Comparison of ENCODE assay signal across 19 cellular contexts in genomic region chr3:59660852-59661624, GRCh38.
DNase-seq lines count a peak whose midpoint lies in the region; ATAC-seq, FAIRE-seq and TF ChIP-seq lines count a peak whose summit lies in the region.
"Had no signal": no experiment of that assay in that cellular context is flagged by ENCODE, and none has a peak within 500 bp of the region (broad histone marks: within the 10 kb centered on the region; RNA-seq: fewer than 3 reads in every experiment).

No MANE protein-coding gene starts in this region.

- WGBS in mammary epithelial cell (ENCODE audit: low coverage, missing lambda C conversion rate) = 55% methylated on average over 6 of the region's 9 CpGs

- no peak for FAIRE-seq in kidney (lab: Jason Lieb, UNC)
- FAIRE-seq: frontal cortex, HTR-8/SVneo had no signal

- CTCF ChIA-PET in MCF 10A (lab: Yijun Ruan, JAX) (no interaction called here), mammary epithelial cell (lab: Charles Lee; ENCODE audit: low non-redundant PET) (no interaction called here)

- intact Hi-C loops in MCF 10A (cut with micrococcal nuclease) = no loop called here
- intact Hi-C loops in mammary epithelial cell (cut with micrococcal nuclease) = no loop called here
- intact Hi-C loops in upper lobe of right lung (cut with DNase I) = no loop called here
- intact Hi-C loops in kidney (cut with DNase I) = no loop called here

- H3K4me1 Mint-ChIP-seq in MCF 10A (ENCODE audit: insufficient read depth, unreplicated experiment) = peaks cover 37% of the 10 kb centered on the region
- no peaks in the 10 kb centered on the region for H3K4me1 Mint-ChIP-seq in effector memory CD8-positive, alpha-beta T cell (ENCODE audit: low read depth in 2 of 2)
- no peaks in the 10 kb centered on the region for H3K4me1 Mint-ChIP-seq in natural killer cell treated with Interleukin-12 subunit alpha and Interleukin-12 subunit beta and Interleukin-15 and Interleukin-18, amount 100 ng/mL, for 72 hours (ENCODE audit: low read depth in 2 of 2)
- H3K4me1 Mint-ChIP-seq: activated naive CD4-positive, alpha-beta T cell treated with anti-CD3 and anti-CD28 coated beads, Interleukin-2, amount 50 U/mL, for 24 hours; CD4-positive, alpha-beta memory T cell had no signal

- H3K36me3 Mint-ChIP-seq in MCF 10A (ENCODE audit: insufficient read depth, unreplicated experiment) = peaks cover 6% of the 10 kb centered on the region
- H3K36me3 Mint-ChIP-seq in effector memory CD8-positive, alpha-beta T cell (ENCODE audit: insufficient read depth) = no peaks in the 10 kb centered on the region
- no peaks in the 10 kb centered on the region for H3K36me3 Mint-ChIP-seq in natural killer cell treated with Interleukin-12 subunit alpha and Interleukin-12 subunit beta and Interleukin-15 and Interleukin-18, amount 100 ng/mL, for 72 hours
- H3K36me3 Mint-ChIP-seq: CD4-positive, alpha-beta memory T cell had no signal

- H3K9me3 ChIP-seq in mammary epithelial cell (replicated peaks; ENCODE audit: insufficient read depth, low read length) = no peaks in the 10 kb centered on the region
- no peaks in the 10 kb centered on the region for H3K9me3 ChIP-seq in upper lobe of right lung
- no peaks in the 10 kb centered on the region for H3K9me3 ChIP-seq in kidney (ENCODE audit: control insufficient read depth in 1 of 2, low read length in 2 of 2)
- H3K9me3 ChIP-seq: MG63 had no signal

- H3K27me3 ChIP-seq in mammary epithelial cell (ENCODE audit: insufficient read depth, low read length) = no peaks in the 10 kb centered on the region
- no peaks in the 10 kb centered on the region for H3K27me3 ChIP-seq in upper lobe of right lung
- H3K27me3 ChIP-seq: MG63 had no signal

- H3K36me3 ChIP-seq in mammary epithelial cell (ENCODE audit: insufficient read depth, low read length) (no peaks in the 10 kb centered on the region), upper lobe of right lung (no peaks in the 10 kb centered on the region), kidney (ENCODE audit: control insufficient read depth in 1 of 2, insufficient read depth in 2 of 2, low read length in 2 of 2) (no peaks in the 10 kb centered on the region)
- H3K36me3 ChIP-seq: MG63 had no signal

- no peaks in the 10 kb centered on the region for H3K27me3 Mint-ChIP-seq in MCF 10A (ENCODE audit: insufficient read depth, unreplicated experiment)
- peaks cover 8% of the 10 kb centered on the region in 2 donors for H3K27me3 Mint-ChIP-seq in effector memory CD8-positive, alpha-beta T cell
- H3K27me3 Mint-ChIP-seq in natural killer cell treated with Interleukin-12 subunit alpha and Interleukin-12 subunit beta and Interleukin-15 and Interleukin-18, amount 100 ng/mL, for 72 hours = no peaks in the 10 kb centered on the region
- H3K27me3 Mint-ChIP-seq: activated naive CD4-positive, alpha-beta T cell treated with anti-CD3 and anti-CD28 coated beads, Interleukin-2, amount 50 U/mL, for 24 hours had no signal

- dilution Hi-C loops in mammary epithelial cell (cut with HindIII; ENCODE audit: low sequenced_read_pairs) = no loop called here

- H3K4me3 Mint-ChIP-seq in MCF 10A (ENCODE audit: unreplicated experiment) = no peak overlapping the region
- H3K4me3 Mint-ChIP-seq in effector memory CD8-positive, alpha-beta T cell = no peak overlapping the region
- H3K4me3 Mint-ChIP-seq in natural killer cell treated with Interleukin-12 subunit alpha and Interleukin-12 subunit beta and Interleukin-15 and Interleukin-18, amount 100 ng/mL, for 72 hours = no peak overlapping the region
- H3K4me3 Mint-ChIP-seq: activated naive CD4-positive, alpha-beta T cell treated with anti-CD3 and anti-CD28 coated beads, Interleukin-2, amount 50 U/mL, for 24 hours; CD4-positive, alpha-beta memory T cell had no signal

- H3K9ac ChIP-seq in mammary epithelial cell (ENCODE audit: insufficient read depth, low read length) (no peak overlapping the region), kidney (ENCODE audit: low read length in 2 of 2) (no peak overlapping the region)

- BruUV-seq in MCF 10A (replicated peaks; lab: Mats Ljungman, UMichigan) = no TSS peak
- BruUV-seq in mammary epithelial cell (replicated peaks; lab: Mats Ljungman, UMichigan) = no TSS peak

- H4K20me1 ChIP-seq in mammary epithelial cell (ENCODE audit: insufficient read depth, low read length) = no peaks in the 10 kb centered on the region

- H3K4me1 ChIP-seq in mammary epithelial cell (ENCODE audit: insufficient read depth, low read length) (peaks cover 6% of the 10 kb centered on the region), upper lobe of right lung (peaks cover 20% of the 10 kb centered on the region), kidney (ENCODE audit: control insufficient read depth in 1 of 2, insufficient read depth in 1 of 2, low read depth in 1 of 2, low read length in 2 of 2) (no peaks in the 10 kb centered on the region)

- no peak overlapping the region for H3K4me2 ChIP-seq in mammary epithelial cell (ENCODE audit: insufficient read depth, low read depth, low read length)

- no peaks in the 10 kb centered on the region for H3K79me2 ChIP-seq in mammary epithelial cell (ENCODE audit: insufficient read depth, low read length)

- TF ChIP-seq CTCF in MCF 10A (IDR thresholded peaks at IDR 0.05; ENCODE audit: unreplicated experiment) (no peak), mammary epithelial cell (conservative IDR thresholded peaks at IDR 0.05 in 1 of 2, IDR thresholded peaks at IDR 0.05 in 1 of 2; ENCODE audit: extremely low read depth in 1 of 2, insufficient read depth in 1 of 2, low read depth in 1 of 2, low read length in 2 of 2) (no peak), upper lobe of right lung (IDR thresholded peaks at IDR 0.05) (no peak), kidney (IDR thresholded peaks at IDR 0.05; ENCODE audit: borderline replicate concordance, extremely low read depth, insufficient read depth) (no peak)

- H3K27ac Mint-ChIP-seq in MCF 10A (ENCODE audit: low read depth, unreplicated experiment) = peak overlapping the region; percentile 20
- H3K27ac Mint-ChIP-seq in effector memory CD8-positive, alpha-beta T cell = no peak overlapping the region
- no peak overlapping the region for H3K27ac Mint-ChIP-seq in natural killer cell treated with Interleukin-12 subunit alpha and Interleukin-12 subunit beta and Interleukin-15 and Interleukin-18, amount 100 ng/mL, for 72 hours
- H3K27ac Mint-ChIP-seq: activated naive CD4-positive, alpha-beta T cell treated with anti-CD3 and anti-CD28 coated beads, Interleukin-2, amount 50 U/mL, for 24 hours; CD4-positive, alpha-beta memory T cell had no signal

- no peaks in the 10 kb centered on the region for H3K9me3 Mint-ChIP-seq in MCF 10A (ENCODE audit: unreplicated experiment)
- no peaks in the 10 kb centered on the region for H3K9me3 Mint-ChIP-seq in effector memory CD8-positive, alpha-beta T cell
- H3K9me3 Mint-ChIP-seq in natural killer cell treated with Interleukin-12 subunit alpha and Interleukin-12 subunit beta and Interleukin-15 and Interleukin-18, amount 100 ng/mL, for 72 hours = no peaks in the 10 kb centered on the region
- H3K9me3 Mint-ChIP-seq: activated naive CD4-positive, alpha-beta T cell treated with anti-CD3 and anti-CD28 coated beads, Interleukin-2, amount 50 U/mL, for 24 hours; CD4-positive, alpha-beta memory T cell had no signal

- H3K4me3 ChIP-seq in mammary epithelial cell (replicated peaks in 1 of 3; ENCODE audit: insufficient read depth in 1 of 3, low read depth in 2 of 3, low read length in 3 of 3) = no peak overlapping the region
- H3K4me3 ChIP-seq in upper lobe of right lung = no peak overlapping the region
- H3K4me3 ChIP-seq in kidney (ENCODE audit: low read length in 2 of 2) = no peak overlapping the region
- H3K4me3 ChIP-seq: MG63 had no signal

- H2AFZ ChIP-seq in mammary epithelial cell (ENCODE audit: low read depth, low read length) = no peak overlapping the region

- in situ Hi-C loops in mammary epithelial cell (cut with MboI; ENCODE audit: low sequenced_read_pairs in 2 of 2) = no loop called here

- POLR2A ChIA-PET in MCF 10A (lab: Yijun Ruan, JAX) = interaction anchor here (0.7 to 1.7 kb wide), 5 partner anchors 20 to 157 kb away, joined by 3 to 7 read pairs (median 3); no protein-coding TSS in a partner anchor

- ATAC-seq in upper lobe of right lung = no peak
- ATAC-seq in effector memory CD8-positive, alpha-beta T cell (replicated peaks) = no peak
- ATAC-seq in natural killer cell treated with Interleukin-12 subunit alpha and Interleukin-12 subunit beta and Interleukin-15 and Interleukin-18, amount 100 ng/mL, for 72 hours = no peak
- ATAC-seq: right cardiac atrium had no signal

- peak; percentile 66 for DNase-seq in MCF 10A (ENCODE audit: unreplicated experiment)
- no peak for DNase-seq in mammary epithelial cell
- DNase-seq in NCI-H2196 (lab: John Stamatoyannopoulos, UW; ENCODE audit: unreplicated experiment) = peak; percentile 23
- DNase-seq in epithelial cell of prostate (ENCODE audit: low read depth, low spot score) = no peak
- no peak for DNase-seq in upper lobe of right lung
- no peak for DNase-seq in effector memory CD8-positive, alpha-beta T cell
- no peak for DNase-seq in kidney
- DNase-seq in natural killer cell treated with Interleukin-12 subunit alpha and Interleukin-12 subunit beta and Interleukin-15 and Interleukin-18, amount 100 ng/mL, for 72 hours (ENCODE audit: low spot score) = no peak
- DNase-seq: CD4-positive, alpha-beta memory T cell; effector CD8-positive, alpha-beta T cell; GDM1; MG63; NCI-H82; right cardiac atrium; stimulated activated CD4-positive, alpha-beta T cell treated with anti-CD3 and anti-CD28 coated beads, Interleukin-1b, Interleukin-23, amount 100 ng/mL, for 48 hours; T-helper 1 cell had no signal

- no peak overlapping the region for H3K27ac ChIP-seq in mammary epithelial cell (ENCODE audit: insufficient read depth, low read depth, low read length)
- peak overlapping the region; percentile 17 for H3K27ac ChIP-seq in epithelial cell of prostate
- H3K27ac ChIP-seq in upper lobe of right lung = peak overlapping the region; percentile 34
- no peak overlapping the region for H3K27ac ChIP-seq in kidney (ENCODE audit: low read depth in 2 of 2, low read length in 2 of 2)

Comparison
In these comparisons a context has a peak if more than half of its experiments do, and no peak if none do; other contexts are left out.
1. DNase-seq: peak in MCF 10A (single experiment) and NCI-H2196 (single experiment); none in mammary epithelial cell (single experiment), epithelial cell of prostate (single experiment), upper lobe of right lung (single experiment), effector memory CD8-positive, alpha-beta T cell (0 of 3), kidney (single experiment) and natural killer cell treated with Interleukin-12 subunit alpha and Interleukin-12 subunit beta and Interleukin-15 and Interleukin-18, amount 100 ng/mL, for 72 hours (single experiment).
2. H3K27ac ChIP-seq: peak in epithelial cell of prostate (single experiment) and upper lobe of right lung (single experiment); none in mammary epithelial cell (single experiment) and kidney (0 of 2).